Comparison of ENCODE assay signal across 8 cellular contexts in the genomic region with DNA sequence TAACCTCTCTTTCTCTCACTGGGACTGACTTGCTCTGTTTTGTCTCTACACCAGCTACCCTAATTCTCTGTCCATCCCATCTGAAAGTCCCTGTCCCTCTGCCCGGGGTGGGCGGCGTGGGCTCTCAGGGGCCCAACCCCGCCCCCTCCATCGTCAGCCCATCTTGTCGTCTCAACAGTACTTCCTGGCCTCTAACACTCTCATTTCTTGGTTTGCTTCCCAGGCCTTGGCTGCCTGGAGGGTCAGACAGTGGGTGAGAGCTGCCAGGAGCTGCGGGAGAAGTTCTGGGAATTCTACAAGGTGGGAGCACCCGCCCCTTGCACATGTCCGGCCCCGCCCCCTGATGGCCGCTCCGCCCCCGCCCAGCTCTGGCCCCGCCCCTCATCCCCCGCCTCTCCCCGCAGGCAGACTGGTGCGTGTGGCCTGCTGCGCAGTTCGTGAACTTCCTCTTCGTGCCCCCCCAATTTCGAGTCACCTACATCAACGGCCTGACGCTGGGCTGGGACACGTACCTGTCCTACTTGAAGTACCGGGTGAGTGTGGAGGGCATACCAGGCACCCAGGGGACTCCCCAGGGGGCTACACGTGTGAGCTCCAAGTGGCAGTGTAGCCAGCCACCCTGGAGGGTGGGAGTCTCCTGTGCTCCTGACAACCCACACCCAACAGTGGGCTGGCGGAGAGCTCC. TPM values are rescaled to one million over a fixed set of nuclear protein-coding genes. Genes with fewer than 3 reads are reported as not detected.
DNase-seq lines count a peak whose midpoint lies in the region; ATAC-seq and TF ChIP-seq lines count a peak whose summit lies in the region.

No MANE protein-coding gene starts in this region.

- no peak overlapping the region for H3K27ac Mint-ChIP-seq in activated CD4-positive, alpha-beta T cell treated with anti-CD3 and anti-CD28 coated beads for 36 hours
- H3K27ac Mint-ChIP-seq in activated CD4-positive, alpha-beta T cell treated with anti-CD3 and anti-CD28 coated beads, Interleukin-2, amount 10 ng/mL, durations not matched to agents 7 days and 5 days = peak overlapping the region; percentile 64

- DNase-seq in activated CD4-positive, alpha-beta T cell treated with anti-CD3 and anti-CD28 coated beads for 36 hours = peak; percentile 63
- DNase-seq in activated CD4-positive, alpha-beta T cell treated with anti-CD3 and anti-CD28 coated beads, Interleukin-2, amount 50 U/mL, for 4 hours = no peak
- peak; percentile 36 for DNase-seq in activated CD4-positive, alpha-beta T cell treated with anti-CD3 and anti-CD28 coated beads, Interleukin-2, amount 10 ng/mL, durations not matched to agents 7 days and 5 days
- DNase-seq in fibroblast of pulmonary artery (ENCODE audit: low read depth) (peak; percentile 56), SW480 (ENCODE audit: low spot score) (no peak), NCI-H1694 treated with DMSO at 0.1 percent for 48 hours (lab: John Stamatoyannopoulos, UW) (no peak), HuH-7 (ENCODE audit: low spot score) (no peak)
- peak; percentile 38 for DNase-seq in stimulated activated CD4-positive, alpha-beta T cell treated with anti-CD3 and anti-CD28 coated beads, Interleukin-12 subunit alpha, Interleukin-12 subunit beta, amount 100 ng/mL, for 4 hours

- H3K36me3 Mint-ChIP-seq in activated CD4-positive, alpha-beta T cell treated with anti-CD3 and anti-CD28 coated beads for 36 hours (ENCODE audit: low read depth) = peaks cover 12% of the 10 kb centered on the region
- H3K36me3 Mint-ChIP-seq in activated CD4-positive, alpha-beta T cell treated with anti-CD3 and anti-CD28 coated beads, Interleukin-2, amount 10 ng/mL, durations not matched to agents 7 days and 5 days (ENCODE audit: low read depth) = peaks cover 3% of the 10 kb centered on the region

- peak overlapping the region; percentile 79 for H3K4me3 Mint-ChIP-seq in activated CD4-positive, alpha-beta T cell treated with anti-CD3 and anti-CD28 coated beads for 36 hours
- H3K4me3 Mint-ChIP-seq in activated CD4-positive, alpha-beta T cell treated with anti-CD3 and anti-CD28 coated beads, Interleukin-2, amount 10 ng/mL, durations not matched to agents 7 days and 5 days = peak overlapping the region; percentile 79

- CTCF ChIA-PET in activated CD4-positive, alpha-beta T cell treated with anti-CD3 and anti-CD28 coated beads for 36 hours (lab: Charles Lee) = interaction anchor here (0.7 to 1.6 kb wide), 3 partner anchors 26 to 57 kb away, joined by 3 to 5 read pairs (median 4); no protein-coding TSS in a partner anchor
- CTCF ChIA-PET in activated CD4-positive, alpha-beta T cell treated with anti-CD3 and anti-CD28 coated beads, Interleukin-2, amount 10 ng/mL, durations not matched to agents 7 days and 5 days (lab: Charles Lee) = interaction anchor here (0.8 to 1.4 kb wide), 2 partner anchors 9 to 57 kb away, joined by 4 read pairs; partner anchors contain the start of gene RAB3A

- no peak for TF ChIP-seq CTCF in fibroblast of pulmonary artery (IDR thresholded peaks at IDR 0.05; ENCODE audit: low read length, missing control alignments)

- no peaks in the 10 kb centered on the region for H3K27me3 Mint-ChIP-seq in activated CD4-positive, alpha-beta T cell treated with anti-CD3 and anti-CD28 coated beads for 36 hours
- no peaks in the 10 kb centered on the region for H3K27me3 Mint-ChIP-seq in activated CD4-positive, alpha-beta T cell treated with anti-CD3 and anti-CD28 coated beads, Interleukin-2, amount 10 ng/mL, durations not matched to agents 7 days and 5 days

- no peaks in the 10 kb centered on the region for H3K9me3 Mint-ChIP-seq in activated CD4-positive, alpha-beta T cell treated with anti-CD3 and anti-CD28 coated beads for 36 hours (ENCODE audit: low read depth)
- no peaks in the 10 kb centered on the region for H3K9me3 Mint-ChIP-seq in activated CD4-positive, alpha-beta T cell treated with anti-CD3 and anti-CD28 coated beads, Interleukin-2, amount 10 ng/mL, durations not matched to agents 7 days and 5 days

- POLR2A ChIA-PET in activated CD4-positive, alpha-beta T cell treated with anti-CD3 and anti-CD28 coated beads for 36 hours (lab: Charles Lee) = no interaction called here
- POLR2A ChIA-PET in activated CD4-positive, alpha-beta T cell treated with anti-CD3 and anti-CD28 coated beads, Interleukin-2, amount 10 ng/mL, durations not matched to agents 7 days and 5 days (lab: Charles Lee) = no interaction called here

- ATAC-seq in activated CD4-positive, alpha-beta T cell treated with anti-CD3 and anti-CD28 coated beads for 36 hours = no peak

- H3K4me3 ChIP-seq in fibroblast of pulmonary artery (replicated peaks; ENCODE audit: low read depth, low read length) = peak overlapping the region; percentile 82

- H3K4me1 Mint-ChIP-seq in activated CD4-positive, alpha-beta T cell treated with anti-CD3 and anti-CD28 coated beads for 36 hours = peaks cover 22% of the 10 kb centered on the region
- H3K4me1 Mint-ChIP-seq in activated CD4-positive, alpha-beta T cell treated with anti-CD3 and anti-CD28 coated beads, Interleukin-2, amount 10 ng/mL, durations not matched to agents 7 days and 5 days = peaks cover 25% of the 10 kb centered on the region

- intact Hi-C loops in activated CD4-positive, alpha-beta T cell treated with anti-CD3 and anti-CD28 coated beads for 36 hours (cut with DNase I, micrococcal nuclease) = no loop called here

RNA-seq across cellular contexts. Expression of gene MPV17L2, which starts 1.7 kb away (rescaled TPM):
- 1 to 10 TPM; 5.7 to 6.2 TPM for total RNA-seq in activated CD4-positive, alpha-beta T cell treated with anti-CD3 and anti-CD28 coated beads for 36 hours
- 1 to 10 TPM; 6.1 to 6.5 TPM for total RNA-seq in activated CD4-positive, alpha-beta T cell treated with anti-CD3 and anti-CD28 coated beads, Interleukin-2, amount 10 ng/mL, durations not matched to agents 7 days and 5 days

RNA-seq across cellular contexts. Expression of gene RAB3A, which starts 9.1 kb away (rescaled TPM):
- total RNA-seq in activated CD4-positive, alpha-beta T cell treated with anti-CD3 and anti-CD28 coated beads for 36 hours = 1 to 10 TPM; 5.6 to 8.9 TPM
- 1 to 10 TPM; 4.0 to 5.2 TPM for total RNA-seq in activated CD4-positive, alpha-beta T cell treated with anti-CD3 and anti-CD28 coated beads, Interleukin-2, amount 10 ng/mL, durations not matched to agents 7 days and 5 days

RNA-seq across cellular contexts. Expression of gene IFI30, which starts 21.1 kb away (rescaled TPM):
- total RNA-seq in activated CD4-positive, alpha-beta T cell treated with anti-CD3 and anti-CD28 coated beads for 36 hours = 10 to 100 TPM; 20.4 to 29.5 TPM
- 10 to 100 TPM; 54.1 to 58.9 TPM for total RNA-seq in activated CD4-positive, alpha-beta T cell treated with anti-CD3 and anti-CD28 coated beads, Interleukin-2, amount 10 ng/mL, durations not matched to agents 7 days and 5 days

RNA-seq across cellular contexts. Expression of gene PDE4C, which starts 31.5 kb away (rescaled TPM):
- not detected for total RNA-seq in activated CD4-positive, alpha-beta T cell treated with anti-CD3 and anti-CD28 coated beads for 36 hours
- total RNA-seq in activated CD4-positive, alpha-beta T cell treated with anti-CD3 and anti-CD28 coated beads, Interleukin-2, amount 10 ng/mL, durations not matched to agents 7 days and 5 days = under 1 TPM in 1 of 2 experiments, not detected in 1; 0.15 TPM

RNA-seq across cellular contexts. Expression of gene PIK3R2, which starts 41.7 kb away (rescaled TPM):
- total RNA-seq in activated CD4-positive, alpha-beta T cell treated with anti-CD3 and anti-CD28 coated beads for 36 hours = 10 to 100 TPM; 18.9 to 20.2 TPM
- total RNA-seq in activated CD4-positive, alpha-beta T cell treated with anti-CD3 and anti-CD28 coated beads, Interleukin-2, amount 10 ng/mL, durations not matched to agents 7 days and 5 days = 10 to 100 TPM; 12.6 to 13.1 TPM

Comparison
In these comparisons a context has a peak if more than half of its experiments do, and no peak if none do; other contexts are left out.
1. DNase-seq: peak in activated CD4-positive, alpha-beta T cell treated with anti-CD3 and anti-CD28 coated beads for 36 hours (single experiment), activated CD4-positive, alpha-beta T cell treated with anti-CD3 and anti-CD28 coated beads, Interleukin-2, amount 10 ng/mL, durations not matched to agents 7 days and 5 days (single experiment), fibroblast of pulmonary artery (single experiment) and stimulated activated CD4-positive, alpha-beta T cell treated with anti-CD3 and anti-CD28 coated beads, Interleukin-12 subunit alpha, Interleukin-12 subunit beta, amount 100 ng/mL, for 4 hours (single experiment); none in activated CD4-positive, alpha-beta T cell treated with anti-CD3 and anti-CD28 coated beads, Interleukin-2, amount 50 U/mL, for 4 hours (0 of 2), SW480 (single experiment), NCI-H1694 treated with DMSO at 0.1 percent for 48 hours (single experiment) and HuH-7 (single experiment).